Comparison of ENCODE assay signal across 15 cellular contexts in the genomic region with DNA sequence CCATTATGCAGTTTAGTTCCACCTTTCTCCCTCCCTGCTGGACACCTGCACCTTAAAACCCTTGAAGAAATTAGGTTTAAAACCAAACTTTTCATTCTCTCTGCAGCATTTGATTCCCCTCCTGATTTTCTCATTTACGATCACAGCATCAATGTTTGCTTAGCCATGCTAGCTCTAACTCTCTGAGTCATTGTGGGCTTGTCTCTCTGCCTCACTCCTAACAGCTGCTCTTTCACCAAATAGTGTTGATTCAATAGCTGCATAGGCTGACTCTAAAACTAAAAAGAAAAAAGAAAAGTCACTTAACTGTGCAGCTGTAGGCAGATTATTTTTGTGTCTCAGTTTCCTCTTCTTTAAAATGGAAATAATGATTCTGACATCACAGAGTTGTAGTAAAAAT.
DNase-seq lines count a peak whose midpoint lies in the region; ATAC-seq, FAIRE-seq and TF ChIP-seq lines count a peak whose summit lies in the region.
"Had no signal": no experiment of that assay in that cellular context is flagged by ENCODE, and none has a peak within 500 bp of the region (broad histone marks: within the 10 kb centered on the region; RNA-seq: fewer than 3 reads in every experiment).

No MANE protein-coding gene starts in this region.

- CTCF ChIA-PET in GM12878 (lab: Yijun Ruan, JAX): interaction anchor here (2.0 kb wide), 1 partner anchor 32 kb away, joined by 7 read pairs; no protein-coding TSS in a partner anchor

- no peaks in the 10 kb centered on the region for H4K20me1 ChIP-seq in GM12878 (ENCODE audit: control insufficient read depth, insufficient read depth)

- FAIRE-seq in GM12878 (lab: Jason Lieb, UNC): no peak

- H3K27ac ChIP-seq in GM12878 (ENCODE audit: control insufficient read depth, insufficient read depth): no peak overlapping the region
- H3K27ac ChIP-seq: C4-2B had no signal

- H3K27me3 Mint-ChIP-seq in progenitor cell of endocrine pancreas: no peaks in the 10 kb centered on the region
- H3K27me3 Mint-ChIP-seq: dendritic cell treated with granulocyte-macrophage colony-stimulating factor and Interleukin-4, amounts not matched to agents 40 ng/mL and 50 ng/mL, for 4 days; stimulated activated naive CD8-positive, alpha-beta T cell treated with anti-CD3 and anti-CD28 coated beads, Interleukin-15, amount 100 ng/mL, for 72 hours had no signal

- DNase-seq in H4 (ENCODE audit: low spot score) (peak; percentile 50), NCI-H345 (lab: John Stamatoyannopoulos, UW) (peak; percentile 86), GM12878 (ENCODE audit: low read depth, low spot score) (no peak), progenitor cell of endocrine pancreas (ENCODE audit: low spot score, unreplicated experiment) (no peak), EL (no peak)
- DNase-seq: activated CD4-positive, alpha-beta T cell treated with anti-CD3 and anti-CD28 coated beads for 1 hour; immature natural killer cell; stimulated activated naive CD8-positive, alpha-beta T cell treated with anti-CD3 and anti-CD28 coated beads, Interleukin-15, amount 100 ng/mL, for 72 hours; SW 1271 had no signal

- ATAC-seq in GM12878 (peak; percentile 28; the same call in 1 of the 3 replicates), GM18870 (IDR thresholded peaks at IDR 0.05; ENCODE audit: unreplicated experiment) (no peak), HG02970 (IDR thresholded peaks at IDR 0.05; ENCODE audit: low FRiP score, unreplicated experiment) (no peak), HG03469 (IDR thresholded peaks at IDR 0.05; ENCODE audit: unreplicated experiment) (no peak)
- ATAC-seq: GM23338; stimulated activated naive CD8-positive, alpha-beta T cell treated with anti-CD3 and anti-CD28 coated beads, Interleukin-15, amount 100 ng/mL, for 72 hours had no signal

- TF ChIP-seq EP300 in GM12878 (IDR thresholded peaks at IDR 0.05; ENCODE audit: borderline replicate concordance in 1 of 2, control insufficient read depth in 1 of 2, low read depth in 2 of 2, low read length in 2 of 2): no peak

- no peaks in the 10 kb centered on the region for H3K4me1 ChIP-seq in GM12878 (ENCODE audit: control insufficient read depth, insufficient read depth, low read length)

- no peak overlapping the region for H3K4me3 ChIP-seq in GM12878
- H3K4me3 ChIP-seq: GM23338 had no signal

- H2AFZ ChIP-seq in GM12878 (ENCODE audit: control insufficient read depth, low read depth, low read length): no peak overlapping the region

- H3K36me3 ChIP-seq in GM12878 (ENCODE audit: control insufficient read depth in 2 of 2, insufficient read depth in 2 of 2, low read length in 1 of 2): no peaks in the 10 kb centered on the region

- H3K9ac ChIP-seq in GM12878 (ENCODE audit: control insufficient read depth, insufficient read depth, low read length): no peak overlapping the region

- H3K36me3 Mint-ChIP-seq in progenitor cell of endocrine pancreas (ENCODE audit: insufficient read depth): no peaks in the 10 kb centered on the region
- H3K36me3 Mint-ChIP-seq: immature natural killer cell had no signal

- 0% methylated on average over 1 of the region's 1 CpG for WGBS in GM12878 (ENCODE audit: insufficient coverage, insufficient replicate concordance, low lambda C conversion rate, missing lambda C conversion rate)

- H3K27ac Mint-ChIP-seq in progenitor cell of endocrine pancreas: peak overlapping the region; percentile 43
- H3K27ac Mint-ChIP-seq: dendritic cell treated with granulocyte-macrophage colony-stimulating factor and Interleukin-4, amounts not matched to agents 40 ng/mL and 50 ng/mL, for 4 days; GM23338; immature natural killer cell; stimulated activated naive CD8-positive, alpha-beta T cell treated with anti-CD3 and anti-CD28 coated beads, Interleukin-15, amount 100 ng/mL, for 72 hours had no signal

- SMC1A ChIA-PET in GM12878 (lab: Charles Lee; ENCODE audit: uncharacterized antibody, unreplicated experiment): interaction anchor here (0.6 to 1.7 kb wide), 4 partner anchors 10 to 67 kb away, joined by 3 to 4 read pairs (median 3); no protein-coding TSS in a partner anchor

- H3K9me3 Mint-ChIP-seq in progenitor cell of endocrine pancreas (ENCODE audit: low read depth): peaks cover 3% of the 10 kb centered on the region
- H3K9me3 Mint-ChIP-seq: dendritic cell treated with granulocyte-macrophage colony-stimulating factor and Interleukin-4, amounts not matched to agents 40 ng/mL and 50 ng/mL, for 4 days; GM23338 had no signal

- BruUV-seq in GM12878 (replicated peaks; lab: Mats Ljungman, UMichigan): no TSS peak

- TF ChIP-seq CTCF in GM12878 (IDR thresholded peaks at IDR 0.05 in 2 of 3, conservative IDR thresholded peaks at IDR 0.05 in 1 of 3; ENCODE audit: control insufficient read depth in 2 of 3, extremely low read depth in 1 of 3, insufficient read depth in 1 of 3, low read depth in 3 of 3, low read length in 3 of 3) (no peak), progenitor cell of endocrine pancreas (IDR thresholded peaks at IDR 0.05; ENCODE audit: unreplicated experiment) (no peak)

- intact Hi-C loops in GM12878 (cut with micrococcal nuclease; ENCODE audit: unreplicated experiment): no loop called here

- no peaks in the 10 kb centered on the region for H3K27me3 ChIP-seq in GM12878 (replicated peaks in 1 of 2; ENCODE audit: control insufficient read depth in 2 of 2, insufficient read depth in 2 of 2, low read length in 1 of 2)

- RAD21 ChIA-PET in GM12878 (lab: Charles Lee; ENCODE audit: unreplicated experiment): no interaction called here

- H3K79me2 ChIP-seq in GM12878 (ENCODE audit: control insufficient read depth, insufficient read depth, low read length): no peaks in the 10 kb centered on the region

- H3K4me1 Mint-ChIP-seq in progenitor cell of endocrine pancreas (ENCODE audit: low read depth): peaks cover 2% of the 10 kb centered on the region
- H3K4me1 Mint-ChIP-seq: immature natural killer cell; stimulated activated naive CD8-positive, alpha-beta T cell treated with anti-CD3 and anti-CD28 coated beads, Interleukin-15, amount 100 ng/mL, for 72 hours had no signal

- H3K4me3 Mint-ChIP-seq in progenitor cell of endocrine pancreas (ENCODE audit: low read depth): no peak overlapping the region
- H3K4me3 Mint-ChIP-seq: dendritic cell treated with granulocyte-macrophage colony-stimulating factor and Interleukin-4, amounts not matched to agents 40 ng/mL and 50 ng/mL, for 4 days; GM23338; immature natural killer cell; stimulated activated naive CD8-positive, alpha-beta T cell treated with anti-CD3 and anti-CD28 coated beads, Interleukin-15, amount 100 ng/mL, for 72 hours had no signal

- in situ Hi-C loops in GM12878 (cut with MboI): no loop called here

- H3K4me2 ChIP-seq in GM12878 (ENCODE audit: control insufficient read depth, insufficient read depth): no peak overlapping the region
- H3K4me2 ChIP-seq: GM23338 had no signal

- TF ChIP-seq RAD21 in GM12878 (IDR thresholded peaks at IDR 0.05; ENCODE audit: insufficient read depth, low read depth, low read length): no peak

- H3K9me3 ChIP-seq in GM12878 (replicated peaks; ENCODE audit: control insufficient read depth, insufficient read depth, low read length): no peaks in the 10 kb centered on the region

- TF ChIP-seq POLR2A in GM12878 (IDR thresholded peaks at IDR 0.05; ENCODE audit: low read depth, low read length): no peak

- POLR2A ChIA-PET in GM12878 (lab: Charles Lee): interaction anchor here (0.6 kb wide), 1 partner anchor 1440 kb away, joined by 6 read pairs; no protein-coding TSS in a partner anchor

TF ChIP-seq in GM12878, 131 proteins besides CTCF, POLR2A, EP300 and RAD21 (continues in another document):
- TF ChIP-seq HCFC1 (IDR thresholded peaks at IDR 0.05; ENCODE audit: low read length): no peak
- TF ChIP-seq CREM (IDR thresholded peaks at IDR 0.05; ENCODE audit: low read depth): no peak
- no peak for TF ChIP-seq STAT3 (IDR thresholded peaks at IDR 0.05; ENCODE audit: low read depth, low read length)
- no peak for TF ChIP-seq CBX3 (IDR thresholded peaks at IDR 0.05; ENCODE audit: borderline replicate concordance, low read depth)
- TF ChIP-seq EZH2 (IDR thresholded peaks at IDR 0.05; ENCODE audit: borderline replicate concordance, control insufficient read depth, low read depth, low read length): no peak
- TF ChIP-seq, protein P1, sequence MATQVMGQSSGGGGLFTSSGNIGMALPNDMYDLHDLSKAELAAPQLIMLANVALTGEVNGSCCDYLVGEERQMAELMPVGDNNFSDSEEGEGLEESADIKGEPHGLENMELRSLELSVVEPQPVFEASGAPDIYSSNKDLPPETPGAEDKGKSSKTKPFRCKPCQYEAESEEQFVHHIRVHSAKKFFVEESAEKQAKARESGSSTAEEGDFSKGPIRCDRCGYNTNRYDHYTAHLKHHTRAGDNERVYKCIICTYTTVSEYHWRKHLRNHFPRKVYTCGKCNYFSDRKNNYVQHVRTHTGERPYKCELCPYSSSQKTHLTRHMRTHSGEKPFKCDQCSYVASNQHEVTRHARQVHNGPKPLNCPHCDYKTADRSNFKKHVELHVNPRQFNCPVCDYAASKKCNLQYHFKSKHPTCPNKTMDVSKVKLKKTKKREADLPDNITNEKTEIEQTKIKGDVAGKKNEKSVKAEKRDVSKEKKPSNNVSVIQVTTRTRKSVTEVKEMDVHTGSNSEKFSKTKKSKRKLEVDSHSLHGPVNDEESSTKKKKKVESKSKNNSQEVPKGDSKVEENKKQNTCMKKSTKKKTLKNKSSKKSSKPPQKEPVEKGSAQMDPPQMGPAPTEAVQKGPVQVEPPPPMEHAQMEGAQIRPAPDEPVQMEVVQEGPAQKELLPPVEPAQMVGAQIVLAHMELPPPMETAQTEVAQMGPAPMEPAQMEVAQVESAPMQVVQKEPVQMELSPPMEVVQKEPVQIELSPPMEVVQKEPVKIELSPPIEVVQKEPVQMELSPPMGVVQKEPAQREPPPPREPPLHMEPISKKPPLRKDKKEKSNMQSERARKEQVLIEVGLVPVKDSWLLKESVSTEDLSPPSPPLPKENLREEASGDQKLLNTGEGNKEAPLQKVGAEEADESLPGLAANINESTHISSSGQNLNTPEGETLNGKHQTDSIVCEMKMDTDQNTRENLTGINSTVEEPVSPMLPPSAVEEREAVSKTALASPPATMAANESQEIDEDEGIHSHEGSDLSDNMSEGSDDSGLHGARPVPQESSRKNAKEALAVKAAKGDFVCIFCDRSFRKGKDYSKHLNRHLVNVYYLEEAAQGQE (IDR thresholded peaks at IDR 0.05; ENCODE audit: low read depth, low read length): no peak
- TF ChIP-seq ETV6 (conservative IDR thresholded peaks at IDR 0.05 in 1 of 2, IDR thresholded peaks at IDR 0.05 in 1 of 2; ENCODE audit: borderline replicate concordance in 1 of 2, low read depth in 1 of 2): no peak
- no peak for TF ChIP-seq NR2F1 (conservative IDR thresholded peaks at IDR 0.05)
- no peak for TF ChIP-seq STAT1 (conservative IDR thresholded peaks at IDR 0.05)
- TF ChIP-seq TCF12 (IDR thresholded peaks at IDR 0.05; ENCODE audit: low read depth, low read length): no peak

Comparison
In these comparisons a context has a peak if more than half of its experiments do, and no peak if none do; other contexts are left out.
1. DNase-seq: peak in H4 (single experiment) and NCI-H345 (single experiment); none in GM12878 (single experiment), progenitor cell of endocrine pancreas (single experiment) and EL (single experiment).